ENCODE assay signal across 6 cellular contexts in genomic region chr12:132149526-132149925, GRCh38. TPM values are rescaled to one million over a fixed set of nuclear protein-coding genes. Genes with fewer than 3 reads are reported as not detected.
DNase-seq lines count a peak whose midpoint lies in the region; ATAC-seq, FAIRE-seq and TF ChIP-seq lines count a peak whose summit lies in the region.
"Not testable (repeated sequence)": the region's sequence is repeated elsewhere in the genome, so short reads cannot be mapped to it uniquely, and the experiment has no call there.

No MANE protein-coding gene starts in this region.

- not testable (repeated sequence) for H3K4me2 ChIP-seq in K562 (ENCODE audit: insufficient read depth, low read length); neuronal stem cell (ENCODE audit: insufficient read depth, low read length, poor library complexity, severe bottlenecking)

- not testable (repeated sequence) for H3K9me1 ChIP-seq in K562 (ENCODE audit: control insufficient read depth, insufficient read depth, low read length)

- not testable (repeated sequence) for H3K27me3 Mint-ChIP-seq in CD14-positive monocyte (ENCODE audit: low read depth in 3 of 3)

- FAIRE-seq in GM12891 (lab: Jason Lieb, UNC), result peak; percentile 92
- FAIRE-seq in K562 (lab: Jason Lieb, UNC), result not testable (repeated sequence)

- peaks cover 11 to 41% of the 10 kb centered on the region in 2 donors for H3K36me3 Mint-ChIP-seq in CD14-positive monocyte

- not testable (repeated sequence) for H2BK120ac ChIP-seq in neuronal stem cell (ENCODE audit: low read depth, low read length)

- H3K9me3 ChIP-seq in K562 (replicated peaks; ENCODE audit: control insufficient read depth, insufficient read depth, low read depth, low read length); neuronal stem cell (replicated peaks in 1 of 2; ENCODE audit: control insufficient read depth in 2 of 2, insufficient read depth in 1 of 2, low read depth in 1 of 2, low read length in 2 of 2); spleen: not testable (repeated sequence)

- H3K9ac ChIP-seq in K562 (ENCODE audit: insufficient read depth in 1 of 2, low read depth in 2 of 2, low read length in 2 of 2); neuronal stem cell (ENCODE audit: low read depth, low read length, poor library complexity): not testable (repeated sequence)

- POLR2A ChIA-PET in K562 (lab: Yijun Ruan, JAX), result not testable (repeated sequence)

- H3K36me3 ChIP-seq in K562 (ENCODE audit: control insufficient read depth, insufficient read depth, low read length), result peaks cover 51% of the 10 kb centered on the region; the same call in 2 of the 3 replicates
- peaks cover 14 to 45% of the 10 kb centered on the region in 2 donors for H3K36me3 ChIP-seq in neuronal stem cell (replicated peaks in 1 of 2; ENCODE audit: control insufficient read depth in 2 of 2, insufficient read depth in 2 of 2, low read length in 2 of 2)
- peaks cover 0 to 53% (median 34%) of the 10 kb centered on the region in 6 donors for H3K36me3 ChIP-seq in spleen

- WGBS in K562 (ENCODE audit: insufficient coverage, low coverage, missing lambda C conversion rate), result 91% methylated on average over 8 of the region's 32 CpGs
- WGBS in neuronal stem cell (ENCODE audit: extremely low coverage in 2 of 2, insufficient read length in 2 of 2, insufficient replicate concordance in 1 of 2), 2 donors, result no CpG with 5 or more reads among the region's 32 CpGs
- WGBS in spleen, 5 donors, result 91 to 100% (median 92%) methylated on average over 3 to 28 of the region's 32 CpGs

- not testable (repeated sequence) for H4K20me1 ChIP-seq in K562 (replicated peaks; ENCODE audit: control insufficient read depth, insufficient read depth, low read length)

- not testable (repeated sequence) for ATAC-seq in K562

- intact Hi-C loops in CD14-positive monocyte (cut with micrococcal nuclease), result loop anchor here in 1 of 2 donors (10.0 kb wide), 1 partner anchor 345 kb away; the partner anchor contains the start of gene FBRSL1
- intact Hi-C loops in K562 (cut with micrococcal nuclease); spleen (cut with DNase I; ENCODE audit: low total_unique reads): not testable (repeated sequence)

- H2BK5ac ChIP-seq in neuronal stem cell (ENCODE audit: low read length), result not testable (repeated sequence)

- not testable (repeated sequence) for H3K27ac ChIP-seq in K562 (ENCODE audit: extremely low read depth, low read depth, low read length); neuronal stem cell (replicated peaks; ENCODE audit: low read length); spleen

- not testable (repeated sequence) for H3K4me3 ChIP-seq in K562; neuronal stem cell (ENCODE audit: low read length in 2 of 2); spleen

- DNase-seq in CD14-positive monocyte (ENCODE audit: low spot score), result peak; percentile 4
- not testable (repeated sequence) for DNase-seq in GM12891 (ENCODE audit: insufficient read length, low spot score); K562 (ENCODE audit: extremely low read depth in 1 of 4, low spot score in 3 of 4); neuronal stem cell (ENCODE audit: low spot score)
- DNase-seq in NCI-H69 (lab: John Stamatoyannopoulos, UW), result peak; percentile 15
- DNase-seq in spleen, result peak; percentile 20

- peak overlapping the region; percentile 22 for H3K23ac ChIP-seq in neuronal stem cell (ENCODE audit: low read depth, low read length, poor library complexity)

- H3K27me3 ChIP-seq in K562 (ENCODE audit: control insufficient read depth in 2 of 2, insufficient read depth in 2 of 2, low read length in 2 of 2); neuronal stem cell (ENCODE audit: control insufficient read depth in 3 of 3, insufficient read depth in 3 of 3, low read depth in 1 of 3, low read length in 3 of 3); spleen (replicated peaks in 1 of 7): not testable (repeated sequence)

- BruUV-seq in K562 (replicated peaks; lab: Mats Ljungman, UMichigan), result not testable (repeated sequence)

- H2AK5ac ChIP-seq in neuronal stem cell (ENCODE audit: low read depth, low read length), result not testable (repeated sequence)

- H4K91ac ChIP-seq in neuronal stem cell (ENCODE audit: low read depth, low read length, poor library complexity), result not testable (repeated sequence)

- not testable (repeated sequence) for H2AFZ ChIP-seq in K562 (ENCODE audit: low read depth, low read length); neuronal stem cell (ENCODE audit: low read length)

- H3K4me1 Mint-ChIP-seq in CD14-positive monocyte, result peaks cover 18% of the 10 kb centered on the region

- not testable (repeated sequence) for H3K14ac ChIP-seq in neuronal stem cell (ENCODE audit: low read length)

- CTCF ChIA-PET in K562 (lab: Yijun Ruan, JAX; ENCODE audit: low intra/inter-chr PET ratio), result not testable (repeated sequence)

- not testable (repeated sequence) for TF ChIP-seq POLR2A in GM12891 (IDR thresholded peaks at IDR 0.05; ENCODE audit: low read depth, low read length); K562 (conservative IDR thresholded peaks at IDR 0.05); spleen (IDR thresholded peaks at IDR 0.05)

- not testable (repeated sequence) for H2BK15ac ChIP-seq in neuronal stem cell (ENCODE audit: low read length)

- TF ChIP-seq EP300 in K562 (IDR thresholded peaks at IDR 0.05; ENCODE audit: low read length), result not testable (repeated sequence)

- H3K79me1 ChIP-seq in neuronal stem cell (ENCODE audit: low read depth, low read length), result peaks cover 18% of the 10 kb centered on the region

- H3K4me1 ChIP-seq in K562 (replicated peaks in 1 of 2; ENCODE audit: control insufficient read depth in 2 of 2, insufficient read depth in 2 of 2, low read length in 2 of 2) (peaks cover 5 to 53% of the 10 kb centered on the region in 2 experiments; a peak in 4 of 5 replicates), neuronal stem cell (ENCODE audit: control insufficient read depth in 2 of 2, insufficient read depth in 1 of 2, low read depth in 1 of 2, low read length in 2 of 2) (peaks cover 11 to 12% of the 10 kb centered on the region in 2 donors), spleen (peaks cover 18 to 48% (median 24%) of the 10 kb centered on the region in 6 donors)

- H3K18ac ChIP-seq in neuronal stem cell (ENCODE audit: low read length), result not testable (repeated sequence)

- not testable (repeated sequence) for TF ChIP-seq RAD21 in K562 (CRISPR knock-in tag; conservative IDR thresholded peaks at IDR 0.05 in 1 of 2, IDR thresholded peaks at IDR 0.05 in 1 of 2)

- in situ Hi-C loops in K562 (cut with MboI), result not testable (repeated sequence)

- H3K4ac ChIP-seq in neuronal stem cell (ENCODE audit: low read length), result not testable (repeated sequence)

- H4K8ac ChIP-seq in neuronal stem cell (ENCODE audit: low read depth, low read length), result not testable (repeated sequence)

- H3K4me3 Mint-ChIP-seq in CD14-positive monocyte, result not testable (repeated sequence)

- not testable (repeated sequence) for H2BK12ac ChIP-seq in neuronal stem cell (ENCODE audit: low read length)

- H3K79me2 ChIP-seq in K562 (ENCODE audit: control insufficient read depth, insufficient read depth, low read length), result peaks cover 31% of the 10 kb centered on the region

- not testable (repeated sequence) for H3K27ac Mint-ChIP-seq in CD14-positive monocyte

- not testable (repeated sequence) for H3K9me3 Mint-ChIP-seq in CD14-positive monocyte

- not testable (repeated sequence) for TF ChIP-seq CTCF in CD14-positive monocyte (IDR thresholded peaks at IDR 0.05); K562 (IDR thresholded peaks at IDR 0.05 in 2 of 3, conservative IDR thresholded peaks at IDR 0.05 in 1 of 3; ENCODE audit: insufficient read depth in 2 of 3, low read depth in 1 of 3, low read length in 3 of 3); spleen (IDR thresholded peaks at IDR 0.05 in 8 of 11, conservative IDR thresholded peaks at IDR 0.05 in 3 of 11)

RNA-seq across cellular contexts. Expression of gene NOC4L, which starts 5.3 kb away (rescaled TPM):
- 10 to 100 TPM; 17.9 to 18.0 TPM for polyA plus RNA-seq in CD14-positive monocyte
- polyA plus RNA-seq in GM12891 (2012; ENCODE audit: low read depth, missing spikeins), result 18.0 TPM
- 5.1 and 16.0 TPM in 2 replicates for total RNA-seq in K562 (2011; cell fraction: chromatin; rRNA removed; ENCODE audit: low replicate concordance)
- total RNA-seq in K562 (2011; cell fraction: nucleolus; rRNA removed), result 19.2 and 20.4 TPM in 2 replicates
- total RNA-seq in K562 (2011; cell fraction: nucleoplasm; rRNA removed), result 6.3 and 8.9 TPM in 2 replicates
- 40.4 and 57.2 TPM in 2 replicates for total RNA-seq in K562 (2014; rRNA removed)
- 3.2 and 4.9 TPM in 2 replicates for total RNA-seq in K562 (2014; rRNA removed; fragmentation: Illumina TruSeq; extraction: Trizol)
- total RNA-seq in K562 (2015; rRNA removed; fragmentation: Illumina TruSeq; extraction: Trizol), result 20.1 and 24.6 TPM in 2 replicates
- 77.0 and 78.5 TPM in 2 replicates for total RNA-seq in K562 (2021)
- 4.4 and 8.8 TPM in 2 replicates for polyA plus RNA-seq in K562 (2011; rRNA removed)
- 7.3 and 22.0 TPM in 2 replicates for polyA plus RNA-seq in K562 (2011; cell fraction: cytosol; rRNA removed)
- 16.8 and 33.7 TPM in 2 replicates for polyA plus RNA-seq in K562 (2011; cell fraction: nucleus; rRNA removed)
- polyA plus RNA-seq in K562 (2012), result 38.5 and 46.2 TPM in 2 replicates
- 20.0 and 44.9 TPM in 2 replicates for polyA plus RNA-seq in K562 (2014; fragmentation: Illumina TruSeq; extraction: Trizol)
- 1 to 10 TPM; 1.3 to 2.9 TPM for polyA plus RNA-seq in K562 (2014; fragmentation: Nextera tagmentation; extraction: Ambion mirVana)
- polyA plus RNA-seq in K562 (2014; rRNA removed), result 33.7 and 35.5 TPM in 2 replicates
- polyA minus RNA-seq in K562 (2011; rRNA and poly(A)+ RNA removed), result 1.5 and 3.8 TPM in 2 replicates
- 21.0 and 22.6 TPM in 2 replicates for polyA minus RNA-seq in K562 (2011; cell fraction: cytosol; rRNA and poly(A)+ RNA removed)
- polyA minus RNA-seq in K562 (2011; cell fraction: nucleus; rRNA and poly(A)+ RNA removed), result 7.9 and 9.6 TPM in 2 replicates
- 24.2 TPM for polyA plus RNA-seq in neuronal stem cell (2013, experiment 1 of 2)
- polyA plus RNA-seq in neuronal stem cell (2013, experiment 2 of 2), result 24.1 TPM
- 10 to 100 TPM in 6 of 7 donors, 1 to 10 TPM in 1; 8.3 to 18.7 (median 14.6) TPM for total RNA-seq in spleen
- polyA plus RNA-seq in spleen, result 10 to 100 TPM; 25.2 to 38.6 (median 33.1) TPM

RNA-seq across cellular contexts. Expression of gene DDX51, which starts 5.4 kb away (rescaled TPM):
- polyA plus RNA-seq in CD14-positive monocyte (1 to 10 TPM; 1.7 to 2.7 TPM), K562 (2011; rRNA removed) (11.5 and 16.8 TPM in 2 replicates), K562 (2014; fragmentation: Illumina TruSeq; extraction: Trizol) (15.2 and 18.7 TPM in 2 replicates), K562 (2014; fragmentation: Nextera tagmentation; extraction: Ambion mirVana) (1 to 10 TPM; 1.1 TPM), K562 (2014; rRNA removed) (30.2 and 30.4 TPM in 2 replicates), spleen (10 to 100 TPM; 16.9 to 36.0 (median 19.5) TPM)
- polyA plus RNA-seq in GM12891 (2012; ENCODE audit: low read depth, missing spikeins), result 11.1 TPM
- 67.8 and 193 TPM in 2 replicates for total RNA-seq in K562 (2011; cell fraction: chromatin; rRNA removed; ENCODE audit: low replicate concordance)
- 119 and 131 TPM in 2 replicates for total RNA-seq in K562 (2011; cell fraction: nucleolus; rRNA removed)
- total RNA-seq in K562 (2011; cell fraction: nucleoplasm; rRNA removed), result 73.8 and 80.7 TPM in 2 replicates
- total RNA-seq in K562 (2014; rRNA removed) (13.1 and 17.3 TPM in 2 replicates), K562 (2014; rRNA removed; fragmentation: Illumina TruSeq; extraction: Trizol) (6.3 and 8.0 TPM in 2 replicates), K562 (2015; rRNA removed; fragmentation: Illumina TruSeq; extraction: Trizol) (12.4 TPM in 2 replicates), K562 (2021) (28.9 and 35.9 TPM in 2 replicates), spleen (10 to 100 TPM; 17.8 to 31.6 (median 19.4) TPM)
- 11.0 and 11.3 TPM in 2 replicates for polyA plus RNA-seq in K562 (2011; cell fraction: cytosol; rRNA removed)
- 90.6 and 110 TPM in 2 replicates for polyA plus RNA-seq in K562 (2011; cell fraction: nucleus; rRNA removed)
- polyA plus RNA-seq in K562 (2012), result 17.8 and 19.0 TPM in 2 replicates
- 3.7 and 6.8 TPM in 2 replicates for polyA minus RNA-seq in K562 (2011; rRNA and poly(A)+ RNA removed)
- polyA minus RNA-seq in K562 (2011; cell fraction: cytosol; rRNA and poly(A)+ RNA removed), result 5.7 and 7.7 TPM in 2 replicates
- 27.7 and 30.6 TPM in 2 replicates for polyA minus RNA-seq in K562 (2011; cell fraction: nucleus; rRNA and poly(A)+ RNA removed)
- 8.5 TPM for polyA plus RNA-seq in neuronal stem cell (2013, experiment 1 of 2)
- polyA plus RNA-seq in neuronal stem cell (2013, experiment 2 of 2), result 8.6 TPM
